Comparison of ENCODE assay signal across 21 cellular contexts in the genomic region with DNA sequence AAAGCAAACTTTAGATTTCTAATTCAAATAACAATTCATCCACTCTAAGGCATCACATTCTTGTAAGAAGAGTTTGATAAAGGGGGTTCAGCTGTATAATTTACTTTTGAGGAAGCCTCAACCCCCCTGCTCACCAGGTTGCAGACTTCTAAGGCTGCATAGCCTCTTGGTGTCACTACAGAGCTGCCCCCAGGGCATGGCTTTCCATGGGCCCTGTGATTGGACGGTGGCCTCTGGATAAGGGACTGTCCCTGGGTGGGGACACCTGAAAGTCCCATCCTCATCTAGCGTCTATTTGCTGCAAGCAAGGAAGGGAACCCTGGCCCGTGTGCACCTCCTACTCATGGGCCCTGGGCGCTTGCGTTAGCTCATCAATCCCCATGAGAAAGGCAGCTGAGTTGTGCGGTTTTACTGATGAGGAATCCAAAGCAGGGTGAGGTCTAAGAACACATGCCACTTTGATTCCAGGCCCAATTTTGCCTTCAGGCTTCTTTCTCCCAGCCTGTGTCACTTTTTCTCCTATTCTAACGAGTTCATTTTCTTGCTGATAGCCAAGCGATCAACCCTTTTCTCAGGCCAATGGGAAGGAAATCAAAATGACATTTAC. TPM values are rescaled to one million over a fixed set of nuclear protein-coding genes. Genes with fewer than 3 reads are reported as not detected.
DNase-seq lines count a peak whose midpoint lies in the region; ATAC-seq and TF ChIP-seq lines count a peak whose summit lies in the region.
"Had no signal": no experiment of that assay in that cellular context is flagged by ENCODE, and none has a peak within 500 bp of the region (broad histone marks: within the 10 kb centered on the region; RNA-seq: fewer than 3 reads in every experiment).

No MANE protein-coding gene starts in this region.

- no CpG with 5 or more reads among the region's 8 CpGs for WGBS in H9 (ENCODE audit: extremely low coverage, insufficient read length, low lambda C conversion rate)

- no peak overlapping the region for H2BK15ac ChIP-seq in H9 (ENCODE audit: low read depth, low read length)

- H3K4me3 Mint-ChIP-seq in H9: no peak overlapping the region
- H3K4me3 Mint-ChIP-seq: activated CD8-positive, alpha-beta memory T cell treated with anti-CD3 and anti-CD28 coated beads, Interleukin-2, amount 10 ng/mL, durations not matched to agents 7 days and 5 days; central memory CD8-positive, alpha-beta T cell; dendritic cell treated with granulocyte-macrophage colony-stimulating factor and Interleukin-4, amounts not matched to agents 40 ng/mL and 50 ng/mL, for 4 days; endodermal cell; stimulated activated memory B cell treated with anti-CD40 and anti-IgM and Interleukin-4, amounts not matched to agents 10 μg/mL and 1 μg/mL and 100 μg/mL, for 72 hours had no signal

- H4K91ac ChIP-seq in H9 (ENCODE audit: insufficient read length, low read depth, low read length): no peak overlapping the region

- H4K5ac ChIP-seq in H9 (ENCODE audit: insufficient read length, low read depth, low read length): no peak overlapping the region

- no peak overlapping the region for H2BK12ac ChIP-seq in H9 (ENCODE audit: insufficient read length, low read depth, low read length)

- ATAC-seq in GM21423 (IDR thresholded peaks at IDR 0.05; ENCODE audit: unreplicated experiment): no peak
- ATAC-seq: activated CD8-positive, alpha-beta memory T cell treated with anti-CD3 and anti-CD28 coated beads, Interleukin-2, amount 10 ng/mL, durations not matched to agents 7 days and 5 days; gastrocnemius medialis; Panc1; stimulated activated memory B cell treated with anti-CD40 and anti-IgM and Interleukin-4, amounts not matched to agents 10 μg/mL and 1 μg/mL and 100 μg/mL, for 72 hours had no signal

- H3K36me3 Mint-ChIP-seq in H9 (ENCODE audit: insufficient read depth in 1 of 3, low read depth in 3 of 3): peaks cover 8 to 11% (median 8%) of the 10 kb centered on the region in 3 experiments
- H3K36me3 Mint-ChIP-seq: activated CD8-positive, alpha-beta memory T cell treated with anti-CD3 and anti-CD28 coated beads, Interleukin-2, amount 10 ng/mL, durations not matched to agents 7 days and 5 days; stimulated activated memory B cell treated with anti-CD40 and anti-IgM and Interleukin-4, amounts not matched to agents 10 μg/mL and 1 μg/mL and 100 μg/mL, for 72 hours had no signal

- no peak overlapping the region for H3K23ac ChIP-seq in H9 (ENCODE audit: insufficient read length, low read depth, low read length)

- no peaks in the 10 kb centered on the region for H3K79me2 ChIP-seq in H9 (ENCODE audit: insufficient read depth, low read length)

- H4K20me1 ChIP-seq in H9 (ENCODE audit: control insufficient read depth, insufficient read depth, insufficient read length): no peaks in the 10 kb centered on the region

- no peak overlapping the region for H3K27ac ChIP-seq in H9 (ENCODE audit: insufficient read length, low read depth, low read length)
- H3K27ac ChIP-seq: body of pancreas, C4-2B, gastrocnemius medialis, ovary had no signal

- H3K9ac ChIP-seq in H9 (ENCODE audit: extremely low read depth, insufficient read length, low read length): no peak overlapping the region

- H3T11ph ChIP-seq in H9 (ENCODE audit: low read length): no peak overlapping the region

- no peaks in the 10 kb centered on the region for H3K79me1 ChIP-seq in H9 (ENCODE audit: insufficient read depth, low read depth, low read length, poor library complexity, severe bottlenecking)

- H3K4me1 Mint-ChIP-seq in H9: peaks cover 6 to 21% of the 10 kb centered on the region in 2 experiments
- H3K4me1 Mint-ChIP-seq: activated CD8-positive, alpha-beta memory T cell treated with anti-CD3 and anti-CD28 coated beads, Interleukin-2, amount 10 ng/mL, durations not matched to agents 7 days and 5 days; central memory CD8-positive, alpha-beta T cell; endodermal cell; stimulated activated memory B cell treated with anti-CD40 and anti-IgM and Interleukin-4, amounts not matched to agents 10 μg/mL and 1 μg/mL and 100 μg/mL, for 72 hours had no signal

- peaks cover 46 to 60% of the 10 kb centered on the region in 2 experiments for H3K9me3 Mint-ChIP-seq in H9
- H3K9me3 Mint-ChIP-seq: central memory CD8-positive, alpha-beta T cell; dendritic cell treated with granulocyte-macrophage colony-stimulating factor and Interleukin-4, amounts not matched to agents 40 ng/mL and 50 ng/mL, for 4 days; stimulated activated memory B cell treated with anti-CD40 and anti-IgM and Interleukin-4, amounts not matched to agents 10 μg/mL and 1 μg/mL and 100 μg/mL, for 72 hours had no signal

- no peak overlapping the region for H3K4ac ChIP-seq in H9 (ENCODE audit: low read depth, low read length)

- H3K9me3 ChIP-seq in H9 (ENCODE audit: control insufficient read depth, low read depth, low read length): peaks cover 8% of the 10 kb centered on the region
- H3K9me3 ChIP-seq: body of pancreas, gastrocnemius medialis, ovary had no signal

- H3K4me1 ChIP-seq in H9 (ENCODE audit: insufficient read depth, low read length): peaks cover 4% of the 10 kb centered on the region; the same call in 1 of the 2 replicates
- H3K4me1 ChIP-seq: body of pancreas, gastrocnemius medialis had no signal

- H2BK5ac ChIP-seq in H9 (ENCODE audit: insufficient read length, low read length): no peak overlapping the region

- no peak overlapping the region for H3K56ac ChIP-seq in H9 (ENCODE audit: insufficient read length, low read depth, low read length)

- H4K8ac ChIP-seq in H9 (replicated peaks; ENCODE audit: insufficient read length, low read depth, low read length): no peak overlapping the region

- no peaks in the 10 kb centered on the region for H3K23me2 ChIP-seq in H9 (ENCODE audit: insufficient read length, low read depth, low read length, poor library complexity, severe bottlenecking)

- DNase-seq in COLO829 (ENCODE audit: low spot score) (peak; percentile 41), H9 (peak; percentile 42), epidermal melanocyte (ENCODE audit: insufficient read length, low spot score) (peak; percentile 24), myocyte (ENCODE audit: low read depth) (peak; percentile 15), DMS79 (lab: John Stamatoyannopoulos, UW) (no peak), hippocampal formation (lab: John Stamatoyannopoulos, UW) (no peak)
- DNase-seq: gastrocnemius medialis, GF-D8, NCI-H1105, SIG-M5, T1000 had no signal

- H2BK120ac ChIP-seq in H9 (ENCODE audit: low read depth, low read length, poor library complexity, severe bottlenecking): no peak overlapping the region

- H2AK5ac ChIP-seq in H9 (ENCODE audit: insufficient read length, low read length): no peak overlapping the region

- no peak overlapping the region for H2BK20ac ChIP-seq in H9 (ENCODE audit: low read depth, low read length, poor library complexity, severe bottlenecking)

- no peak overlapping the region for H2AFZ ChIP-seq in H9 (ENCODE audit: low read length)

- no peaks in the 10 kb centered on the region; the same call in none of the 2 replicates for H3K27me3 Mint-ChIP-seq in H9 (ENCODE audit: low read depth)
- H3K27me3 Mint-ChIP-seq: activated CD8-positive, alpha-beta memory T cell treated with anti-CD3 and anti-CD28 coated beads, Interleukin-2, amount 10 ng/mL, durations not matched to agents 7 days and 5 days; central memory CD8-positive, alpha-beta T cell had no signal

- no peak overlapping the region; the same call in 1 of the 2 replicates for H3K14ac ChIP-seq in H9 (ENCODE audit: insufficient read depth, low read length)

- H3K18ac ChIP-seq in H9 (ENCODE audit: insufficient read length, low read depth, low read length): no peak overlapping the region

- no peak overlapping the region for H3K4me2 ChIP-seq in H9 (ENCODE audit: insufficient read depth, insufficient read length, low read length)

- H3K27ac Mint-ChIP-seq in H9: no peak overlapping the region
- H3K27ac Mint-ChIP-seq: activated CD8-positive, alpha-beta memory T cell treated with anti-CD3 and anti-CD28 coated beads, Interleukin-2, amount 10 ng/mL, durations not matched to agents 7 days and 5 days; dendritic cell treated with granulocyte-macrophage colony-stimulating factor and Interleukin-4, amounts not matched to agents 40 ng/mL and 50 ng/mL, for 4 days; endodermal cell; stimulated activated memory B cell treated with anti-CD40 and anti-IgM and Interleukin-4, amounts not matched to agents 10 μg/mL and 1 μg/mL and 100 μg/mL, for 72 hours had no signal

- H3K27me3 ChIP-seq in H9 (ENCODE audit: insufficient read depth, low read length): no peaks in the 10 kb centered on the region
- H3K27me3 ChIP-seq: body of pancreas, gastrocnemius medialis, ovary had no signal

- no peak for TF ChIP-seq CTCF in H9 (conservative IDR thresholded peaks at IDR 0.05)

RNA-seq across cellular contexts. Expression of a gene that starts 51.8 kb away (rescaled TPM):
- 1.3 and 1.6 TPM in 2 replicates for total RNA-seq in H9 (2021)
- 7.2 and 11.2 TPM in 2 replicates for total RNA-seq in myocyte
- 4.2 TPM for polyA plus RNA-seq in myocyte (2012)

Comparison
In these comparisons a context has a peak if more than half of its experiments do, and no peak if none do; other contexts are left out.
1. DNase-seq: peak in COLO829 (single experiment), H9 (single experiment), epidermal melanocyte (single experiment) and myocyte (single experiment); none in DMS79 (single experiment) and hippocampal formation (0 of 2).